ENCODE assay signal across 1 cellular context in genomic region chr2:98583866-98584618, GRCh38.
TF ChIP-seq lines count a peak whose summit lies in the region.

No MANE protein-coding gene starts in this region.

TF ChIP-seq in HepG2, 621 proteins besides CTCF, POLR2A, EP300 and RAD21 (continued from another document and continues in another):
- TF ChIP-seq E2F2 (CRISPR knock-in tag; IDR thresholded peaks at IDR 0.05; ENCODE audit: borderline replicate concordance) (no peak), ZNF263 (CRISPR knock-in tag; IDR thresholded peaks at IDR 0.05) (no peak), ELK4 (CRISPR knock-in tag; IDR thresholded peaks at IDR 0.05; ENCODE audit: borderline replicate concordance) (no peak), KDM5B (CRISPR knock-in tag; IDR thresholded peaks at IDR 0.05; ENCODE audit: borderline replicate concordance) (peak; percentile 83), ARNT (IDR thresholded peaks at IDR 0.05) (no peak), SMC3 (IDR thresholded peaks at IDR 0.05; ENCODE audit: low read length) (peak; percentile 23; the same call in 1 of the 2 replicates), E2F1 (CRISPR knock-in tag; IDR thresholded peaks at IDR 0.05) (no peak), ZNF564 (CRISPR knock-in tag; IDR thresholded peaks at IDR 0.05) (peak; percentile 84; the same call in 1 of the 2 replicates), SRSF1 (optimal IDR thresholded peaks at IDR 0.05; ENCODE audit: low read depth, low read length) (no peak), ZSCAN20 (CRISPR knock-in tag; IDR thresholded peaks at IDR 0.05; ENCODE audit: borderline replicate concordance) (no peak), CREB1 (IDR thresholded peaks at IDR 0.05) (no peak), CREB1 (CRISPR knock-in tag; IDR thresholded peaks at IDR 0.05) (no peak), CREB3 (CRISPR knock-in tag; IDR thresholded peaks at IDR 0.05) (no peak), RAD51 (IDR thresholded peaks at IDR 0.05; ENCODE audit: borderline replicate concordance) (no peak), PHB2 (IDR thresholded peaks at IDR 0.05; ENCODE audit: partially characterized antibody) (no peak), TMF1 (CRISPR knock-in tag; IDR thresholded peaks at IDR 0.05; ENCODE audit: low read depth) (no peak), REPIN1 (CRISPR knock-in tag; IDR thresholded peaks at IDR 0.05; ENCODE audit: borderline replicate concordance, low read depth) (peak; percentile 89; the same call in 1 of the 2 replicates), HNF1B (CRISPR knock-in tag; IDR thresholded peaks at IDR 0.05) (peak; percentile 78; the same call in 1 of the 2 replicates), ZNF770 (CRISPR knock-in tag; IDR thresholded peaks at IDR 0.05) (no peak), PAX8 (CRISPR knock-in tag; IDR thresholded peaks at IDR 0.05; ENCODE audit: borderline replicate concordance) (no peak), SP1 (IDR thresholded peaks at IDR 0.05) (no peak), SP1 (CRISPR knock-in tag; IDR thresholded peaks at IDR 0.05) (no peak), HOXA3 (CRISPR knock-in tag; IDR thresholded peaks at IDR 0.05) (peak; percentile 84), MIXL1 (CRISPR knock-in tag; IDR thresholded peaks at IDR 0.05) (0 out of 2 replicates have a peak, but pooled peaks have one; percentile 43), ATAD3A (CRISPR knock-in tag; IDR thresholded peaks at IDR 0.05) (no peak), PATZ1 (CRISPR knock-in tag; IDR thresholded peaks at IDR 0.05) (peak; percentile 45; the same call in 1 of the 2 replicates), ZNF883 (CRISPR knock-in tag; IDR thresholded peaks at IDR 0.05; ENCODE audit: not compliant biosample characterization) (no peak), MYNN (CRISPR knock-in tag; IDR thresholded peaks at IDR 0.05; ENCODE audit: low read depth) (no peak), NCOA5 (CRISPR knock-in tag; IDR thresholded peaks at IDR 0.05) (no peak), ZNF468 (CRISPR knock-in tag; IDR thresholded peaks at IDR 0.05) (no peak), IRF2 (CRISPR knock-in tag; IDR thresholded peaks at IDR 0.05) (0 out of 2 replicates have a peak, but pooled peaks have one; percentile 46), GATAD1 (CRISPR knock-in tag; IDR thresholded peaks at IDR 0.05) (peak; percentile 48), KLF16 (CRISPR knock-in tag; IDR thresholded peaks at IDR 0.05) (peak in 1 of 2 experiments; percentile 58; a peak in 1 of 4 replicates), ATF5 (CRISPR knock-in tag; IDR thresholded peaks at IDR 0.05; ENCODE audit: low read depth) (no peak), ZBTB14 (CRISPR knock-in tag; IDR thresholded peaks at IDR 0.05) (no peak), HHEX (CRISPR knock-in tag; IDR thresholded peaks at IDR 0.05) (no peak), NR0B2 (CRISPR knock-in tag; IDR thresholded peaks at IDR 0.05) (0 out of 2 replicates have a peak, but pooled peaks have one; percentile 47), MBD4 (IDR thresholded peaks at IDR 0.05; ENCODE audit: borderline replicate concordance, low read length) (no peak), MTF2 (CRISPR knock-in tag; IDR thresholded peaks at IDR 0.05; ENCODE audit: borderline replicate concordance) (no peak), SP4 (CRISPR knock-in tag; IDR thresholded peaks at IDR 0.05) (peak; percentile 16; the same call in 1 of the 2 replicates), ZNF776 (CRISPR knock-in tag; IDR thresholded peaks at IDR 0.05) (peak; percentile 66; the same call in 1 of the 2 replicates), PHF8 (CRISPR knock-in tag; IDR thresholded peaks at IDR 0.05) (peak; percentile 57; the same call in 1 of the 2 replicates), NR3C1 (CRISPR knock-in tag; IDR thresholded peaks at IDR 0.05) (no peak), HNF4G (IDR thresholded peaks at IDR 0.05; ENCODE audit: borderline replicate concordance, low read depth, low read length) (peak; percentile 87; the same call in 1 of the 2 replicates), HNF4G (CRISPR knock-in tag; IDR thresholded peaks at IDR 0.05; ENCODE audit: borderline replicate concordance, low read depth) (peak; percentile 89; the same call in 1 of the 2 replicates), BRD4 (CRISPR knock-in tag; IDR thresholded peaks at IDR 0.05) (no peak; the same call in 1 of the 2 replicates), ZNF280B (CRISPR knock-in tag; IDR thresholded peaks at IDR 0.05; ENCODE audit: borderline replicate concordance) (peak; percentile 85; the same call in 1 of the 2 replicates), ATF7 (IDR thresholded peaks at IDR 0.05) (no peak), ATF7 (CRISPR knock-in tag; IDR thresholded peaks at IDR 0.05) (no peak), YEATS2 (CRISPR knock-in tag; IDR thresholded peaks at IDR 0.05; ENCODE audit: borderline replicate concordance) (no peak; the same call in 1 of the 2 replicates), ATF7-NPFF (CRISPR knock-in tag; IDR thresholded peaks at IDR 0.05; ENCODE audit: low read depth) (peak; percentile 63), FOSL2 (CRISPR knock-in tag; IDR thresholded peaks at IDR 0.05) (peak; percentile 29; the same call in 1 of the 2 replicates), RELA (CRISPR knock-in tag; IDR thresholded peaks at IDR 0.05) (no peak), HMG20A (CRISPR knock-in tag; IDR thresholded peaks at IDR 0.05; ENCODE audit: borderline replicate concordance) (peak; percentile 54; the same call in 1 of the 2 replicates), ZNF224 (CRISPR knock-in tag; IDR thresholded peaks at IDR 0.05) (no peak)
